Comparison of ENCODE assay signal across 11 cellular contexts in the genomic region with DNA sequence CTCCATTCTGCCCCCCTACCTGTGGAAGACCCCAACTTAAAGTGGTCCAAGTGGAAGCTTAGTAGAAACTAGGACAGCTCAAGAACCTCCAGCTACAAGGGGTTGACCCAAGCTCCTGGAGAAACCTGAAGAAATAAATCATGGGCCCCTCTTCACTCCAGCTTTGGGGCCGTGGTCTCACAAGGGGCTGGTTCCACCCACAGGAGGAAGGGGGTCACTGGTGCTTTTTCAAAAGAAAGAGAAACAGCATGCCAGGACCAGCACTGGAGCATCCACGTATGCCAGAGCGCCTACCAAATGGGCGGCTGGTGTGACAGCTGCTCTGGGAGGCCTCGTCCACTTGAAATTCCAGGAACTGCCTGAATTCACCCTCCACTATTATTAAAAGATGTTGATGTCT. TPM values are rescaled to one million over a fixed set of nuclear protein-coding genes. Genes with fewer than 3 reads are reported as not detected.
"Had no signal": no experiment of that assay in that cellular context is flagged by ENCODE, and none has a peak within 500 bp of the region (broad histone marks: within the 10 kb centered on the region; RNA-seq: fewer than 3 reads in every experiment).

No MANE protein-coding gene starts in this region.

- H3K4me3 ChIP-seq: GM23248, HAP-1 had no signal

- H3K9ac ChIP-seq: GM23248 had no signal

- H3K27ac ChIP-seq: GM23248, HL-60 had no signal

- H3K9me3 ChIP-seq: HAP-1 had no signal

- ATAC-seq: HCT116, HepG2 had no signal

- H3K4me1 ChIP-seq: HAP-1 had no signal

- DNase-seq: GM23248, GOT3, H7, HFFc6 had no signal

- H3K36me3 ChIP-seq: HAP-1 had no signal

RNA-seq across cellular contexts. Expression of a gene that starts 14.4 kb away (rescaled TPM):
- total RNA-seq: GM23248, H4, H7, HepG2, HFFc6, HT1080 had no signal
- polyA plus RNA-seq: GM23248, HepG2, IgD-negative memory B cell had no signal
